In the genomic region with DNA sequence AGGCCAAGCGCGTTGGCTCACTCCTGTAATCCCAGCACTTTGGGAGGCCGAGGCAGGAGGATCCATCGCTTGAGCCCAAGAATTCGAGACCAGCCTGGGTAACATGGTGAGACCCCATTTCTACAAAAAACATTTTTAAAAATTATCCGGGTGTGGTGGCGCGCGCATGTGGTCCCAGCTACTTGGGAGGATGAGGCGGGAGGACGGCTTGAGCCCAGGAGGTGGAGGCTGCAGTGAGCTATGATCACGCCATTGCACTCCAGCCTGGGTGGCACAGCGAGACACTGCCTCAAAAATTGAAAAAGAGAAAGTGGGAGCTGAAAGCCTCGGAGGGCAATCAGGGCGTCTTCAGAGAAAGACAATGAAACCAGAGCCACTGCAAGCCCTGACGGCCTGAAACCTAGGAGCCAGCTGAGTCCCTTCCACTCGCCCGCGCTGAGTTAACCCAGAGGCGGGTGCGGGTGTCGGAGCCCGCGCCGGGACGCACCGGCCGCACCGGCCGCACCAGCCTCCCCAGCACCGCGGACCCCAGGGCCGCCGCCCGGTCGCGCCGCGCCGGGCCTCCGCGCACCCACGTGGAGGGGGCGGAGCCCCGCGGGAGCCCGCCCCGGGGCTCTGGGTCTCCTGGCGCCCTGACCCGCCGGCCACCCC, we compare ENCODE assay signal across 1 cellular context.
TF ChIP-seq lines count a peak whose summit lies in the region.

No MANE protein-coding gene starts in this region.

TF ChIP-seq in K562, 482 proteins besides CTCF, POLR2A, EP300 and RAD21 (continued from another document and continues in another):
- TF ChIP-seq, protein P1, sequence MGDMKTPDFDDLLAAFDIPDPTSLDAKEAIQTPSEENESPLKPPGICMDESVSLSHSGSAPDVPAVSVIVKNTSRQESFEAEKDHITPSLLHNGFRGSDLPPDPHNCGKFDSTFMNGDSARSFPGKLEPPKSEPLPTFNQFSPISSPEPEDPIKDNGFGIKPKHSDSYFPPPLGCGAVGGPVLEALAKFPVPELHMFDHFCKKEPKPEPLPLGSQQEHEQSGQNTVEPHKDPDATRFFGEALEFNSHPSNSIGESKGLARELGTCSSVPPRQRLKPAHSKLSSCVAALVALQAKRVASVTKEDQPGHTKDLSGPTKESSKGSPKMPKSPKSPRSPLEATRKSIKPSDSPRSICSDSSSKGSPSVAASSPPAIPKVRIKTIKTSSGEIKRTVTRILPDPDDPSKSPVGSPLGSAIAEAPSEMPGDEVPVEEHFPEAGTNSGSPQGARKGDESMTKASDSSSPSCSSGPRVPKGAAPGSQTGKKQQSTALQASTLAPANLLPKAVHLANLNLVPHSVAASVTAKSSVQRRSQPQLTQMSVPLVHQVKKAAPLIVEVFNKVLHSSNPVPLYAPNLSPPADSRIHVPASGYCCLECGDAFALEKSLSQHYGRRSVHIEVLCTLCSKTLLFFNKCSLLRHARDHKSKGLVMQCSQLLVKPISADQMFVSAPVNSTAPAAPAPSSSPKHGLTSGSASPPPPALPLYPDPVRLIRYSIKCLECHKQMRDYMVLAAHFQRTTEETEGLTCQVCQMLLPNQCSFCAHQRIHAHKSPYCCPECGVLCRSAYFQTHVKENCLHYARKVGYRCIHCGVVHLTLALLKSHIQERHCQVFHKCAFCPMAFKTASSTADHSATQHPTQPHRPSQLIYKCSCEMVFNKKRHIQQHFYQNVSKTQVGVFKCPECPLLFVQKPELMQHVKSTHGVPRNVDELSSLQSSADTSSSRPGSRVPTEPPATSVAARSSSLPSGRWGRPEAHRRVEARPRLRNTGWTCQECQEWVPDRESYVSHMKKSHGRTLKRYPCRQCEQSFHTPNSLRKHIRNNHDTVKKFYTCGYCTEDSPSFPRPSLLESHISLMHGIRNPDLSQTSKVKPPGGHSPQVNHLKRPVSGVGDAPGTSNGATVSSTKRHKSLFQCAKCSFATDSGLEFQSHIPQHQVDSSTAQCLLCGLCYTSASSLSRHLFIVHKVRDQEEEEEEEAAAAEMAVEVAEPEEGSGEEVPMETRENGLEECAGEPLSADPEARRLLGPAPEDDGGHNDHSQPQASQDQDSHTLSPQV (IDR thresholded peaks at IDR 0.05) = no peak
- TF ChIP-seq JUNB (CRISPR knock-in tag; conservative IDR thresholded peaks at IDR 0.05) (no peak), CREBBP (IDR thresholded peaks at IDR 0.05; ENCODE audit: low read depth, low read length) (no peak), MEIS2 (IDR thresholded peaks at IDR 0.05; ENCODE audit: partially characterized antibody) (no peak), ZNF217 (CRISPR knock-in tag; IDR thresholded peaks at IDR 0.05) (no peak), MTF1 (CRISPR knock-in tag; IDR thresholded peaks at IDR 0.05; ENCODE audit: borderline replicate concordance) (no peak), POLR2B (IDR thresholded peaks at IDR 0.05; ENCODE audit: low read depth, partially characterized antibody) (no peak), TRIM28 (IDR thresholded peaks at IDR 0.05) (peak; percentile 42; the same call in 1 of the 2 replicates), HDAC1 (IDR thresholded peaks at IDR 0.05) (peak in 1 of 2 experiments; percentile 39; a peak in 1 of 4 replicates), KDM1A (IDR thresholded peaks at IDR 0.05) (peak in 1 of 2 experiments; percentile 49; a peak in 1 of 4 replicates), MYBL2 (IDR thresholded peaks at IDR 0.05; ENCODE audit: low read depth) (no peak), MYBL2 (CRISPR knock-in tag; IDR thresholded peaks at IDR 0.05; ENCODE audit: borderline replicate concordance) (no peak), PHF8 (IDR thresholded peaks at IDR 0.05; ENCODE audit: borderline replicate concordance, low read length) (peak; percentile 64; the same call in 1 of the 2 replicates), MYC (IDR thresholded peaks at IDR 0.05; ENCODE audit: low read depth, low read length) (peak; percentile 53; the same call in 1 of the 2 replicates), MYC (CRISPR knock-in tag; IDR thresholded peaks at IDR 0.05; ENCODE audit: borderline replicate concordance, low read depth) (no peak), CCNT2 (IDR thresholded peaks at IDR 0.05; ENCODE audit: borderline replicate concordance, extremely low read depth, insufficient read length, low read depth, low read length) (peak; percentile 28), SRSF7 (optimal IDR thresholded peaks at IDR 0.05; ENCODE audit: low read depth, low read length) (no peak), SRSF9 (IDR thresholded peaks at IDR 0.05; ENCODE audit: borderline replicate concordance, low read depth, low read length) (no peak), LEF1 (IDR thresholded peaks at IDR 0.05) (no peak), SMARCE1 (IDR thresholded peaks at IDR 0.05) (no peak), MCM3 (IDR thresholded peaks at IDR 0.05) (no peak), NFIC (IDR thresholded peaks at IDR 0.05) (no peak), RBM14 (IDR thresholded peaks at IDR 0.05; ENCODE audit: borderline replicate concordance, insufficient read depth, low read depth, low read length) (no peak), CC2D1A (IDR thresholded peaks at IDR 0.05) (no peak), FUS (optimal IDR thresholded peaks at IDR 0.05; ENCODE audit: low read depth, low read length) (no peak), BRD4 (IDR thresholded peaks at IDR 0.05) (no peak), NFE2L1 (tag; IDR thresholded peaks at IDR 0.05; ENCODE audit: borderline replicate concordance, low read depth) (no peak), EP400 (IDR thresholded peaks at IDR 0.05) (peak; percentile 4; the same call in 1 of the 2 replicates), ERF (CRISPR knock-in tag; IDR thresholded peaks at IDR 0.05) (no peak), SIX5 (IDR thresholded peaks at IDR 0.05; ENCODE audit: borderline replicate concordance in 1 of 2, insufficient read depth in 1 of 2, low read depth in 1 of 2, low read length in 2 of 2) (no peak), TEAD1 (CRISPR knock-in tag; IDR thresholded peaks at IDR 0.05) (peak in 1 of 2 experiments; percentile 67; a peak in 1 of 4 replicates), RBBP5 (IDR thresholded peaks at IDR 0.05; ENCODE audit: borderline replicate concordance, insufficient read depth, low read length, poor library complexity, severe bottlenecking) (peak; percentile 64), NFXL1 (CRISPR knock-in tag; IDR thresholded peaks at IDR 0.05) (no peak), SAP30 (IDR thresholded peaks at IDR 0.05; ENCODE audit: borderline replicate concordance, insufficient read depth, low read depth, low read length, poor library complexity, severe bottlenecking) (peak; percentile 85), JUND (IDR thresholded peaks at IDR 0.05; ENCODE audit: borderline replicate concordance, low read depth, low read length) (no peak), JUND (tag; IDR thresholded peaks at IDR 0.05; ENCODE audit: borderline replicate concordance, low read depth, low read length) (no peak), BCOR (IDR thresholded peaks at IDR 0.05) (peak; percentile 39; the same call in 1 of the 2 replicates), ATF7 (IDR thresholded peaks at IDR 0.05) (no peak), KLF13 (tag; IDR thresholded peaks at IDR 0.05; ENCODE audit: borderline replicate concordance, low read depth) (no peak), DIDO1 (tag; IDR thresholded peaks at IDR 0.05; ENCODE audit: low read depth) (no peak), KDM2B (CRISPR knock-in tag; IDR thresholded peaks at IDR 0.05) (no peak), KLF10 (CRISPR knock-in tag; IDR thresholded peaks at IDR 0.05) (no peak), DDX20 (tag; IDR thresholded peaks at IDR 0.05; ENCODE audit: low read depth) (no peak), CEBPG (CRISPR knock-in tag; IDR thresholded peaks at IDR 0.05) (no peak), CEBPG (tag; conservative IDR thresholded peaks at IDR 0.05 in 1 of 2, IDR thresholded peaks at IDR 0.05 in 1 of 2) (no peak), SIN3A (IDR thresholded peaks at IDR 0.05; ENCODE audit: borderline replicate concordance in 2 of 2, control insufficient read depth in 1 of 2, low read depth in 2 of 2, low read length in 2 of 2) (peak in 1 of 2 experiments; percentile 95; a peak in 1 of 4 replicates), SREBF1 (IDR thresholded peaks at IDR 0.05; ENCODE audit: borderline replicate concordance, low read depth, low read length) (no peak), BRD9 (IDR thresholded peaks at IDR 0.05; ENCODE audit: low read depth, partially characterized antibody) (no peak), ZNF75A (CRISPR knock-in tag; IDR thresholded peaks at IDR 0.05) (no peak), RFX1 (IDR thresholded peaks at IDR 0.05) (no peak), POLR2G (IDR thresholded peaks at IDR 0.05; ENCODE audit: low read depth, low read length) (peak; percentile 53; the same call in 1 of the 2 replicates), SMARCA5 (IDR thresholded peaks at IDR 0.05) (no peak), BHLHE40 (IDR thresholded peaks at IDR 0.05; ENCODE audit: low read length) (no peak), ZFP30 (CRISPR knock-in tag; IDR thresholded peaks at IDR 0.05; ENCODE audit: borderline replicate concordance) (no peak)
- TF ChIP-seq, protein P2, sequence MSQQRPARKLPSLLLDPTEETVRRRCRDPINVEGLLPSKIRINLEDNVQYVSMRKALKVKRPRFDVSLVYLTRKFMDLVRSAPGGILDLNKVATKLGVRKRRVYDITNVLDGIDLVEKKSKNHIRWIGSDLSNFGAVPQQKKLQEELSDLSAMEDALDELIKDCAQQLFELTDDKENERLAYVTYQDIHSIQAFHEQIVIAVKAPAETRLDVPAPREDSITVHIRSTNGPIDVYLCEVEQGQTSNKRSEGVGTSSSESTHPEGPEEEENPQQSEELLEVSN (IDR thresholded peaks at IDR 0.05; ENCODE audit: borderline replicate concordance in 1 of 2, extremely low read depth in 1 of 2, insufficient read depth in 1 of 2, insufficient read length in 1 of 2, low read depth in 1 of 2, low read length in 1 of 2, poor library complexity in 1 of 2, severe bottlenecking in 1 of 2) = peak in 1 of 2 experiments; percentile 34
- TF ChIP-seq, protein P3, sequence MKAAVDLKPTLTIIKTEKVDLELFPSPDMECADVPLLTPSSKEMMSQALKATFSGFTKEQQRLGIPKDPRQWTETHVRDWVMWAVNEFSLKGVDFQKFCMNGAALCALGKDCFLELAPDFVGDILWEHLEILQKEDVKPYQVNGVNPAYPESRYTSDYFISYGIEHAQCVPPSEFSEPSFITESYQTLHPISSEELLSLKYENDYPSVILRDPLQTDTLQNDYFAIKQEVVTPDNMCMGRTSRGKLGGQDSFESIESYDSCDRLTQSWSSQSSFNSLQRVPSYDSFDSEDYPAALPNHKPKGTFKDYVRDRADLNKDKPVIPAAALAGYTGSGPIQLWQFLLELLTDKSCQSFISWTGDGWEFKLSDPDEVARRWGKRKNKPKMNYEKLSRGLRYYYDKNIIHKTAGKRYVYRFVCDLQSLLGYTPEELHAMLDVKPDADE (conservative IDR thresholded peaks at IDR 0.05; ENCODE audit: control insufficient read depth, low read depth, low read length) = peak; percentile 79
- TF ChIP-seq, protein P4, sequence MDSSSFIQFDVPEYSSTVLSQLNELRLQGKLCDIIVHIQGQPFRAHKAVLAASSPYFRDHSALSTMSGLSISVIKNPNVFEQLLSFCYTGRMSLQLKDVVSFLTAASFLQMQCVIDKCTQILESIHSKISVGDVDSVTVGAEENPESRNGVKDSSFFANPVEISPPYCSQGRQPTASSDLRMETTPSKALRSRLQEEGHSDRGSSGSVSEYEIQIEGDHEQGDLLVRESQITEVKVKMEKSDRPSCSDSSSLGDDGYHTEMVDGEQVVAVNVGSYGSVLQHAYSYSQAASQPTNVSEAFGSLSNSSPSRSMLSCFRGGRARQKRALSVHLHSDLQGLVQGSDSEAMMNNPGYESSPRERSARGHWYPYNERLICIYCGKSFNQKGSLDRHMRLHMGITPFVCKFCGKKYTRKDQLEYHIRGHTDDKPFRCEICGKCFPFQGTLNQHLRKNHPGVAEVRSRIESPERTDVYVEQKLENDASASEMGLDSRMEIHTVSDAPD (CRISPR knock-in tag; IDR thresholded peaks at IDR 0.05) = no peak
- TF ChIP-seq, protein P5, sequence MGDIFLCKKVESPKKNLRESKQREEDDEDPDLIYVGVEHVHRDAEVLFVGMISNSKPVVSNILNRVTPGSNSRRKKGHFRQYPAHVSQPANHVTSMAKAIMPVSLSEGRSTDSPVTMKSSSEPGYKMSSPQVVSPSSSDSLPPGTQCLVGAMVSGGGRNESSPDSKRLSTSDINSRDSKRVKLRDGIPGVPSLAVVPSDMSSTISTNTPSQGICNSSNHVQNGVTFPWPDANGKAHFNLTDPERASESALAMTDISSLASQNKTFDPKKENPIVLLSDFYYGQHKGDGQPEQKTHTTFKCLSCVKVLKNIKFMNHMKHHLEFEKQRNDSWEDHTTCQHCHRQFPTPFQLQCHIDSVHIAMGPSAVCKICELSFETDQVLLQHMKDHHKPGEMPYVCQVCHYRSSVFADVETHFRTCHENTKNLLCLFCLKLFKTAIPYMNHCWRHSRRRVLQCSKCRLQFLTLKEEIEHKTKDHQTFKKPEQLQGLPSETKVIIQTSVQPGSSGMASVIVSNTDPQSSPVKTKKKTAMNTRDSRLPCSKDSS (IDR thresholded peaks at IDR 0.05; ENCODE audit: low read depth, partially characterized antibody) = no peak
- TF ChIP-seq, protein P6, sequence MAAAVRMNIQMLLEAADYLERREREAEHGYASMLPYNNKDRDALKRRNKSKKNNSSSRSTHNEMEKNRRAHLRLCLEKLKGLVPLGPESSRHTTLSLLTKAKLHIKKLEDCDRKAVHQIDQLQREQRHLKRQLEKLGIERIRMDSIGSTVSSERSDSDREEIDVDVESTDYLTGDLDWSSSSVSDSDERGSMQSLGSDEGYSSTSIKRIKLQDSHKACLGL (CRISPR knock-in tag; IDR thresholded peaks at IDR 0.05; ENCODE audit: borderline replicate concordance, poor library complexity, severe bottlenecking) = peak; percentile 79
- TF ChIP-seq, protein P7, sequence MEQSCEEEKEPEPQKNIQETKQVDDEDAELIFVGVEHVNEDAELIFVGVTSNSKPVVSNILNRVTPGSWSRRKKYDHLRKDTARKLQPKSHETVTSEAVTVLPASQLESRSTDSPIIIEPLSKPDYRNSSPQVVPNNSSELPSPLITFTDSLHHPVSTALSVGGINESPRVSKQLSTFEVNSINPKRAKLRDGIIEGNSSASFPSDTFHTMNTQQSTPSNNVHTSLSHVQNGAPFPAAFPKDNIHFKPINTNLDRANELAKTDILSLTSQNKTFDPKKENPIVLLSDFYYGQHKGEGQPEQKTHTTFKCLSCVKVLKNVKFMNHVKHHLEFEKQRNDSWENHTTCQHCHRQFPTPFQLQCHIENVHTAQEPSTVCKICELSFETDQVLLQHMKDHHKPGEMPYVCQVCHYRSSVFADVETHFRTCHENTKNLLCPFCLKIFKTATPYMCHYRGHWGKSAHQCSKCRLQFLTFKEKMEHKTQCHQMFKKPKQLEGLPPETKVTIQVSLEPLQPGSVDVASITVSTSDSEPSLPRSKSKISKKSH (CRISPR knock-in tag; IDR thresholded peaks at IDR 0.05) = no peak
- TF ChIP-seq, protein P8, sequence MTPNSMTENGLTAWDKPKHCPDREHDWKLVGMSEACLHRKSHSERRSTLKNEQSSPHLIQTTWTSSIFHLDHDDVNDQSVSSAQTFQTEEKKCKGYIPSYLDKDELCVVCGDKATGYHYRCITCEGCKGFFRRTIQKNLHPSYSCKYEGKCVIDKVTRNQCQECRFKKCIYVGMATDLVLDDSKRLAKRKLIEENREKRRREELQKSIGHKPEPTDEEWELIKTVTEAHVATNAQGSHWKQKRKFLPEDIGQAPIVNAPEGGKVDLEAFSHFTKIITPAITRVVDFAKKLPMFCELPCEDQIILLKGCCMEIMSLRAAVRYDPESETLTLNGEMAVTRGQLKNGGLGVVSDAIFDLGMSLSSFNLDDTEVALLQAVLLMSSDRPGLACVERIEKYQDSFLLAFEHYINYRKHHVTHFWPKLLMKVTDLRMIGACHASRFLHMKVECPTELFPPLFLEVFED (CRISPR knock-in tag; conservative IDR thresholded peaks at IDR 0.05) = no peak
